ENCODE assay signal across 1 cellular context in genomic region chr4:139232751-139233150, GRCh38.
TF ChIP-seq lines count a peak whose summit lies in the region.

No MANE protein-coding gene starts in this region.

TF ChIP-seq in H1, 55 proteins besides CTCF, POLR2A, EP300 and RAD21:
- TF ChIP-seq GTF2F1 (IDR thresholded peaks at IDR 0.05; ENCODE audit: borderline replicate concordance, low read depth, low read length): no peak
- no peak for TF ChIP-seq BRCA1 (IDR thresholded peaks at IDR 0.05; ENCODE audit: low read depth, low read length)
- TF ChIP-seq JUN (IDR thresholded peaks at IDR 0.05; ENCODE audit: low read depth, low read length): no peak
- no peak for TF ChIP-seq RBBP5 (IDR thresholded peaks at IDR 0.05; ENCODE audit: borderline replicate concordance, low read depth, low read length)
- no peak for TF ChIP-seq SP2 (IDR thresholded peaks at IDR 0.05; ENCODE audit: low read length)
- no peak for TF ChIP-seq RXRA (IDR thresholded peaks at IDR 0.05; ENCODE audit: insufficient read depth, low read depth, low read length)
- TF ChIP-seq TBP (IDR thresholded peaks at IDR 0.05; ENCODE audit: low read depth, low read length): no peak
- TF ChIP-seq EZH2 (IDR thresholded peaks at IDR 0.05; ENCODE audit: low read depth, low read length, severe bottlenecking): no peak
- no peak for TF ChIP-seq ASH2L (IDR thresholded peaks at IDR 0.05; ENCODE audit: low read length)
- no peak for TF ChIP-seq SIN3A (conservative IDR thresholded peaks at IDR 0.05 in 1 of 2, IDR thresholded peaks at IDR 0.05 in 1 of 2; ENCODE audit: low read depth in 1 of 2, low read length in 2 of 2)
- TF ChIP-seq CHD7 (IDR thresholded peaks at IDR 0.05; ENCODE audit: insufficient replicate concordance, low read length): no peak
- TF ChIP-seq KDM1A (IDR thresholded peaks at IDR 0.05; ENCODE audit: borderline replicate concordance, low read length): no peak
- TF ChIP-seq MAFK (IDR thresholded peaks at IDR 0.05; ENCODE audit: low read depth, low read length): no peak
- TF ChIP-seq FOSL1 (IDR thresholded peaks at IDR 0.05; ENCODE audit: insufficient read depth, low read depth, low read length): no peak
TF ChIP-seq in H1: peak in this region for 0.
